8 cellular contexts compared by ENCODE assay signal in genomic region chr12:62259311-62259992, GRCh38. TPM values are rescaled to one million over a fixed set of nuclear protein-coding genes. Genes with fewer than 3 reads are reported as not detected.
DNase-seq lines count a peak whose midpoint lies in the region; ATAC-seq and TF ChIP-seq lines count a peak whose summit lies in the region.

No MANE protein-coding gene starts in this region.

- no peak for TF ChIP-seq CTCF in A673 (conservative IDR thresholded peaks at IDR 0.05; ENCODE audit: low read depth, low read length)
- TF ChIP-seq CTCF in body of pancreas (IDR thresholded peaks at IDR 0.05), result peak in 1 of 7 experiments; percentile 9

- H3K4me3 ChIP-seq in A673 (ENCODE audit: low read depth, low read length, poor library complexity, severe bottlenecking) (peak overlapping the region; percentile 89), body of pancreas (peak overlapping the region; percentile 64 to 95)

- H3K36me3 ChIP-seq in A673 (ENCODE audit: insufficient read depth, low read length, poor library complexity, severe bottlenecking) (no peaks in the 10 kb centered on the region), body of pancreas (replicated peaks in 1 of 2; ENCODE audit: insufficient read depth in 1 of 2, low read depth in 2 of 2) (no peaks in the 10 kb centered on the region)

- intact Hi-C loops in A673 (cut with micrococcal nuclease; ENCODE audit: unreplicated experiment) (no loop called here), body of pancreas (cut with DNase I) (no loop called here)

- peaks cover 30% of the 10 kb centered on the region for H3K4me1 ChIP-seq in A673 (ENCODE audit: insufficient read depth, low read length, poor library complexity, severe bottlenecking)
- peaks cover 58% of the 10 kb centered on the region for H3K4me1 ChIP-seq in body of pancreas

- 1% methylated on average over 20 of the region's 20 CpGs for WGBS in body of pancreas, 2 donors

- POLR2A ChIA-PET in A673 (lab: Charles Lee; ENCODE audit: low non-redundant PET), result no interaction called here

- CTCF ChIA-PET in A673 (lab: Charles Lee), result interaction anchor here (0.5 kb wide), 1 partner anchor 14 kb away, joined by 5 read pairs; no protein-coding TSS in a partner anchor

- TF ChIP-seq POLR2A in body of pancreas (IDR thresholded peaks at IDR 0.05), result no peak

- H3K9me3 ChIP-seq in A673 (ENCODE audit: low read depth, low read length, poor library complexity, severe bottlenecking), result no peaks in the 10 kb centered on the region
- H3K9me3 ChIP-seq in body of pancreas, result no peaks in the 10 kb centered on the region

- H3K27me3 ChIP-seq in A673 (replicated peaks; ENCODE audit: insufficient read depth, low read depth, low read length, poor library complexity), result no peaks in the 10 kb centered on the region
- H3K27me3 ChIP-seq in body of pancreas, result no peaks in the 10 kb centered on the region

- ATAC-seq in GM18520 (IDR thresholded peaks at IDR 0.05; ENCODE audit: unreplicated experiment) (peak; percentile 1), HG03064 (IDR thresholded peaks at IDR 0.05; ENCODE audit: low read depth, unreplicated experiment) (peak; percentile 17), body of pancreas (peak; percentile 26)

- H3K27ac ChIP-seq in A673 (ENCODE audit: low read depth, low read length, poor library complexity, severe bottlenecking) (peak overlapping the region; percentile 93), body of pancreas (peak overlapping the region; percentile 80 to 95 (median 90))

- BruUV-seq in A673 (replicated peaks; lab: Mats Ljungman, UMichigan), result TSS peak; percentile 81

- peak; percentile 6 for DNase-seq in A673 (ENCODE audit: low spot score)
- DNase-seq in NCI-H345 (lab: John Stamatoyannopoulos, UW), result peak; percentile 49
- peak; percentile 23 to 44 (median 32) for DNase-seq in body of pancreas
- peak; percentile 34 for DNase-seq in kidney tubule cell (ENCODE audit: low spot score)
- peak; percentile 75 for DNase-seq in superior temporal gyrus (ENCODE audit: extremely low spot score)
- DNase-seq in GF-D8 (lab: John Stamatoyannopoulos, UW), result no peak

RNA-seq across cellular contexts. Expression of gene USP15, which starts 0.8 kb away (rescaled TPM):
- total RNA-seq in A673 (2021), result 61.7 and 65.7 TPM in 2 replicates
- 10 to 100 TPM; 47.5 to 57.4 TPM for total RNA-seq in body of pancreas
